Comparison of ENCODE assay signal across 1 cellular context in genomic region chr4:74311696-74312313, GRCh38.
TF ChIP-seq lines count a peak whose summit lies in the region.

No MANE protein-coding gene starts in this region.

TF ChIP-seq in HepG2, 621 proteins besides CTCF, POLR2A, EP300 and RAD21:
- TF ChIP-seq NFATC3 (CRISPR knock-in tag; IDR thresholded peaks at IDR 0.05), result no peak
- TF ChIP-seq STAG1 (CRISPR knock-in tag; IDR thresholded peaks at IDR 0.05), result peak; percentile 72
- TF ChIP-seq SMC3 (IDR thresholded peaks at IDR 0.05; ENCODE audit: low read length), result peak; percentile 71
- TF ChIP-seq ZNF775 (CRISPR knock-in tag; IDR thresholded peaks at IDR 0.05; ENCODE audit: borderline replicate concordance), result no peak
